Comparison of ENCODE assay signal across 12 cellular contexts in genomic region chr16:89332248-89333245, GRCh38.
DNase-seq lines count a peak whose midpoint lies in the region; ATAC-seq and TF ChIP-seq lines count a peak whose summit lies in the region.
"Had no signal": no experiment of that assay in that cellular context is flagged by ENCODE, and none has a peak within 500 bp of the region (broad histone marks: within the 10 kb centered on the region; RNA-seq: fewer than 3 reads in every experiment).

No MANE protein-coding gene starts in this region.

- peaks cover 4% of the 10 kb centered on the region for H3K36me3 Mint-ChIP-seq in activated naive CD8-positive, alpha-beta T cell treated with anti-CD3 and anti-CD28 coated beads, Interleukin-2, amount 50 U/mL, for 24 hours (ENCODE audit: low read depth)

- H3K36me3 ChIP-seq in GM06990 (ENCODE audit: control insufficient read depth, insufficient read depth, low read length): peaks cover 6% of the 10 kb centered on the region
- peaks cover 15% of the 10 kb centered on the region for H3K36me3 ChIP-seq in mesodermal cell (ENCODE audit: control insufficient read depth, insufficient read depth, low read length)
- H3K36me3 ChIP-seq: thoracic aorta had no signal

- no peak for DNase-seq in AG10803 (ENCODE audit: low read depth)
- no peak for DNase-seq in GM06990 (ENCODE audit: extremely low read depth, insufficient read length)
- no peak for DNase-seq in activated naive CD8-positive, alpha-beta T cell treated with anti-CD3 and anti-CD28 coated beads, Interleukin-2, amount 50 U/mL, for 24 hours
- no peak for DNase-seq in anterior cingulate cortex (lab: John Stamatoyannopoulos, UW)
- no peak for DNase-seq in NCI-H226
- no peak for DNase-seq in A172 (ENCODE audit: low spot score)
- no peak for DNase-seq in NCI-H82 treated with DMSO at 0.1 percent for 48 hours (lab: John Stamatoyannopoulos, UW; ENCODE audit: unreplicated experiment)
- DNase-seq: foreskin keratinocyte, NCI-H748 treated with DMSO at 0.1 percent for 48 hours had no signal

- H3K27me3 Mint-ChIP-seq in activated naive CD8-positive, alpha-beta T cell treated with anti-CD3 and anti-CD28 coated beads, Interleukin-2, amount 50 U/mL, for 24 hours: no peaks in the 10 kb centered on the region

- H3K4me1 Mint-ChIP-seq in activated naive CD8-positive, alpha-beta T cell treated with anti-CD3 and anti-CD28 coated beads, Interleukin-2, amount 50 U/mL, for 24 hours: peaks cover 85% of the 10 kb centered on the region

- H3K4me3 Mint-ChIP-seq in activated naive CD8-positive, alpha-beta T cell treated with anti-CD3 and anti-CD28 coated beads, Interleukin-2, amount 50 U/mL, for 24 hours: peak overlapping the region; percentile 60

- no peak overlapping the region for H3K4me3 ChIP-seq in AG10803 (ENCODE audit: low read length)
- no peak overlapping the region for H3K4me3 ChIP-seq in GM06990 (replicated peaks; ENCODE audit: low read depth, low read length)
- no peak overlapping the region for H3K4me3 ChIP-seq in mesodermal cell (ENCODE audit: extremely low read depth, insufficient read depth, low read length, poor library complexity, severe bottlenecking)
- H3K4me3 ChIP-seq: SK-N-MC, thoracic aorta had no signal

- H3K4me1 ChIP-seq in mesodermal cell (ENCODE audit: control insufficient read depth, insufficient read depth, low read length, poor library complexity, severe bottlenecking): peaks cover 37% of the 10 kb centered on the region

- WGBS in mesodermal cell (ENCODE audit: insufficient coverage in 2 of 2), 2 experiments: 77 to 79% methylated on average over 17 to 20 of the region's 21 CpGs

- TF ChIP-seq CTCF in AG10803 (conservative IDR thresholded peaks at IDR 0.05; ENCODE audit: low read length) (0 out of 2 replicates have a peak, but pooled peaks have one; percentile 6), GM06990 (IDR thresholded peaks at IDR 0.05; ENCODE audit: insufficient read depth, low read length, poor library complexity, severe bottlenecking) (peak; percentile 10)

- H3K27ac Mint-ChIP-seq in activated naive CD8-positive, alpha-beta T cell treated with anti-CD3 and anti-CD28 coated beads, Interleukin-2, amount 50 U/mL, for 24 hours: peak overlapping the region; percentile 87

- H3K27ac ChIP-seq in mesodermal cell (ENCODE audit: low read depth, low read length, severe bottlenecking): peak overlapping the region; percentile 57
- H3K27ac ChIP-seq: foreskin keratinocyte, SK-N-MC had no signal

- ATAC-seq in activated naive CD8-positive, alpha-beta T cell treated with anti-CD3 and anti-CD28 coated beads, Interleukin-2, amount 50 U/mL, for 24 hours: no peak

- H3K27me3 ChIP-seq in GM06990 (replicated peaks; ENCODE audit: control insufficient read depth, insufficient read depth, low read length): no peaks in the 10 kb centered on the region
- H3K27me3 ChIP-seq: foreskin keratinocyte had no signal

- H3K9me3 ChIP-seq in mesodermal cell (ENCODE audit: control insufficient read depth, low read length): no peaks in the 10 kb centered on the region
- H3K9me3 ChIP-seq: thoracic aorta had no signal

- H3K9me3 Mint-ChIP-seq in activated naive CD8-positive, alpha-beta T cell treated with anti-CD3 and anti-CD28 coated beads, Interleukin-2, amount 50 U/mL, for 24 hours: no peaks in the 10 kb centered on the region
